Comparison of ENCODE assay signal across 18 cellular contexts in genomic region chr10:53690556-53691240, GRCh38.
DNase-seq lines count a peak whose midpoint lies in the region; ATAC-seq and TF ChIP-seq lines count a peak whose summit lies in the region.
"Had no signal": no experiment of that assay in that cellular context is flagged by ENCODE, and none has a peak within 500 bp of the region (broad histone marks: within the 10 kb centered on the region; RNA-seq: fewer than 3 reads in every experiment).

No MANE protein-coding gene starts in this region.

- H3K4me1 ChIP-seq in PC-3 (ENCODE audit: insufficient read depth, low read length), result no peaks in the 10 kb centered on the region
- H3K4me1 ChIP-seq: BLaER1 treated with 17β-estradiol and CSF1 and Interleukin-3, amounts not matched to agents 10 nM and 100 nM; HAP-1 had no signal

- H4K20me1 ChIP-seq in PC-3 (ENCODE audit: low read length), result no peaks in the 10 kb centered on the region
- H4K20me1 ChIP-seq: BLaER1 treated with 17β-estradiol and CSF1 and Interleukin-3, amounts not matched to agents 10 nM and 100 nM had no signal

- H3K27me3 ChIP-seq in PC-3 (ENCODE audit: low read length), result no peaks in the 10 kb centered on the region
- H3K27me3 ChIP-seq: BLaER1 treated with 17β-estradiol and CSF1 and Interleukin-3, amounts not matched to agents 10 nM and 100 nM had no signal

- H3K36me3 ChIP-seq in PC-3 (ENCODE audit: low read depth, low read length), result no peaks in the 10 kb centered on the region
- H3K36me3 ChIP-seq: BLaER1 treated with 17β-estradiol and CSF1 and Interleukin-3, amounts not matched to agents 10 nM and 100 nM; HAP-1 had no signal

- no peak overlapping the region for H2AFZ ChIP-seq in PC-3 (ENCODE audit: low read length)
- H2AFZ ChIP-seq: GM23248 had no signal

- no peak for TF ChIP-seq CTCF in PC-3 (conservative IDR thresholded peaks at IDR 0.05; ENCODE audit: low read depth, low read length)

- no peaks in the 10 kb centered on the region for H3K79me2 ChIP-seq in PC-3 (ENCODE audit: low read length)

- CTCF ChIA-PET in PC-3 (lab: Charles Lee), result no interaction called here

- no peak overlapping the region for H3K4me2 ChIP-seq in PC-3 (ENCODE audit: low read length)
- H3K4me2 ChIP-seq: BLaER1 treated with 17β-estradiol and CSF1 and Interleukin-3, amounts not matched to agents 10 nM and 100 nM had no signal

- no peak overlapping the region for H3K9ac ChIP-seq in PC-3 (ENCODE audit: low read length)
- H3K9ac ChIP-seq: BLaER1 treated with 17β-estradiol and CSF1 and Interleukin-3, amounts not matched to agents 10 nM and 100 nM; GM23248 had no signal

- H3F3A ChIP-seq in PC-3 (ENCODE audit: low read length, unreplicated experiment), result no peaks in the 10 kb centered on the region

- ATAC-seq in PC-3 (peak; percentile 13; the same call in 1 of the 2 replicates), GM18858 (IDR thresholded peaks at IDR 0.05; ENCODE audit: unreplicated experiment) (no peak), GM18520 (IDR thresholded peaks at IDR 0.05; ENCODE audit: unreplicated experiment) (no peak)
- ATAC-seq: CD8-positive, alpha-beta T cell had no signal

- no TSS peak for BruUV-seq in PC-3 (replicated peaks; lab: Mats Ljungman, UMichigan)

- H3K4me3 ChIP-seq in PC-3 (ENCODE audit: low read length), result no peak overlapping the region
- H3K4me3 ChIP-seq: BLaER1 treated with 17β-estradiol and CSF1 and Interleukin-3, amounts not matched to agents 10 nM and 100 nM; GM23248; HAP-1 had no signal

- POLR2A ChIA-PET in PC-3 (lab: Charles Lee; ENCODE audit: unreplicated experiment), result interaction anchor here (0.6 to 0.7 kb wide), 2 partner anchors 17 to 376 kb away, joined by 4 to 8 read pairs; no protein-coding TSS in a partner anchor

- intact Hi-C loops in PC-3 (cut with micrococcal nuclease), result no loop called here

- H3K9me3 ChIP-seq in PC-3 (ENCODE audit: low read length), result no peaks in the 10 kb centered on the region
- H3K9me3 ChIP-seq: BLaER1 treated with 17β-estradiol and CSF1 and Interleukin-3, amounts not matched to agents 10 nM and 100 nM; HAP-1 had no signal

- H3K27ac ChIP-seq in PC-3 (ENCODE audit: low read length), result no peak overlapping the region
- H3K27ac ChIP-seq: BLaER1 treated with 17β-estradiol and CSF1 and Interleukin-3, amounts not matched to agents 10 nM and 100 nM; GM23248; RWPE1 had no signal

- DNase-seq in NCI-H82 (lab: John Stamatoyannopoulos, UW) (peak; percentile 4), NCI-H82 treated with DMSO at 0.1 percent for 48 hours (lab: John Stamatoyannopoulos, UW; ENCODE audit: unreplicated experiment) (no peak), PC-3 (no peak), kidney tubule cell (ENCODE audit: low spot score) (peak; percentile 42)
- DNase-seq in NK-92 treated with Interleukin-12 subunit alpha and Interleukin-12 subunit beta, amount 100 ng/mL, for 24 hours (lab: John Stamatoyannopoulos, UW), result no peak
- DNase-seq: CD8-positive, alpha-beta T cell; GDM1; GM23248; KG1; MV-4-11; NCI-H2029; NCI-H2171 treated with DMSO at 0.1 percent for 48 hours; SIG-M5 had no signal

- H3K9me2 ChIP-seq in PC-3 (replicated peaks; ENCODE audit: low read length), result no peaks in the 10 kb centered on the region

Comparison
In these comparisons a context has a peak if more than half of its experiments do, and no peak if none do; other contexts are left out.
1. DNase-seq: peak in NCI-H82 (single experiment) and kidney tubule cell (single experiment); none in NCI-H82 treated with DMSO at 0.1 percent for 48 hours (single experiment), PC-3 (single experiment) and NK-92 treated with Interleukin-12 subunit alpha and Interleukin-12 subunit beta, amount 100 ng/mL, for 24 hours (single experiment).